Comparison of ENCODE assay signal across 18 cellular contexts in the genomic region with DNA sequence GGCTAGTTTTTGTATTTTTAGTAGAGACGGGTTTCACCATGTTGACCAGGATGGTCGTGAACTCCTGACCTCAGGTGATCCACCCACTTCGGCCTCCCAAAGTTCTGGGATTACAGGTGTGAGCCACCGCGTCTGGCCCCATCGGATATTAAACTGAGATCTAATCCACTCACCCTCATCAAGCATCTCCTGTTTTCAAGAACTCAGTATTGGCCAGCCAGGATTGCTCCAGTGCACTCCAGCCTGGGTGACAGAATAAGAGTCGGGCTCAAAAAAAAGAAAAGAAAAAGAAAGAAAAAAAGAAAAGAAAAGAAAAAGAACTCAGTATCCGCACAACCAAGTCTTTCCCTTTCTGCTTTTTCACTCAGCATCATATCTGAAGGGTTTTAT.
DNase-seq lines count a peak whose midpoint lies in the region; ATAC-seq, FAIRE-seq and TF ChIP-seq lines count a peak whose summit lies in the region.
"Had no signal": no experiment of that assay in that cellular context is flagged by ENCODE, and none has a peak within 500 bp of the region (broad histone marks: within the 10 kb centered on the region; RNA-seq: fewer than 3 reads in every experiment).

No MANE protein-coding gene starts in this region.

- dilution Hi-C loops in keratinocyte (cut with MboI; ENCODE audit: extremely low pct_ligation_motif_present, low sequenced_read_pairs) = no loop called here

- no peak overlapping the region for H3K27ac ChIP-seq in A673 (ENCODE audit: low read depth, low read length, poor library complexity, severe bottlenecking)
- no peak overlapping the region for H3K27ac ChIP-seq in keratinocyte (ENCODE audit: control insufficient read depth, insufficient read depth, low read length)
- no peak overlapping the region for H3K27ac ChIP-seq in adrenal gland
- H3K27ac ChIP-seq: heart left ventricle, RWPE1, testis had no signal

- TF ChIP-seq CTCF in A673 (conservative IDR thresholded peaks at IDR 0.05; ENCODE audit: low read depth, low read length) = no peak
- no peak for TF ChIP-seq CTCF in GM12875 (IDR thresholded peaks at IDR 0.05; ENCODE audit: borderline replicate concordance, insufficient read depth, low read depth, low read length)
- no peak for TF ChIP-seq CTCF in astrocyte of the cerebellum (IDR thresholded peaks at IDR 0.05; ENCODE audit: low read depth, low read length, missing control alignments)
- no peak for TF ChIP-seq CTCF in keratinocyte (optimal IDR thresholded peaks at IDR 0.05 in 1 of 3, IDR thresholded peaks at IDR 0.05 in 1 of 3, conservative IDR thresholded peaks at IDR 0.05 in 1 of 3; ENCODE audit: extremely low read depth in 1 of 3, insufficient read depth in 2 of 3, low read length in 3 of 3)
- TF ChIP-seq CTCF in adrenal gland (IDR thresholded peaks at IDR 0.05) = no peak

- no peak overlapping the region for H3K9ac ChIP-seq in keratinocyte (ENCODE audit: control insufficient read depth, extremely low read depth, insufficient read depth, low read length)

- BruUV-seq in A673 (replicated peaks; lab: Mats Ljungman, UMichigan) = no TSS peak

- no peaks in the 10 kb centered on the region for H3K36me3 ChIP-seq in A673 (ENCODE audit: insufficient read depth, low read length, poor library complexity, severe bottlenecking)
- no peaks in the 10 kb centered on the region for H3K36me3 ChIP-seq in keratinocyte (ENCODE audit: control insufficient read depth in 2 of 2, extremely low read depth in 1 of 2, insufficient read depth in 2 of 2, low read length in 2 of 2)
- H3K36me3 ChIP-seq in adrenal gland (replicated peaks in 1 of 2) = no peaks in the 10 kb centered on the region
- H3K36me3 ChIP-seq: heart left ventricle had no signal

- H3K4me1 ChIP-seq in A673 (ENCODE audit: insufficient read depth, low read length, poor library complexity, severe bottlenecking) = no peaks in the 10 kb centered on the region
- H3K4me1 ChIP-seq in keratinocyte (ENCODE audit: control insufficient read depth, extremely low read depth, insufficient read depth, low read length) = no peaks in the 10 kb centered on the region
- H3K4me1 ChIP-seq in adrenal gland (replicated peaks in 1 of 2) = no peaks in the 10 kb centered on the region
- H3K4me1 ChIP-seq: heart left ventricle, testis had no signal

- no peaks in the 10 kb centered on the region for H3K27me3 ChIP-seq in A673 (replicated peaks; ENCODE audit: insufficient read depth, low read depth, low read length, poor library complexity)
- no peaks in the 10 kb centered on the region for H3K27me3 ChIP-seq in keratinocyte (ENCODE audit: control insufficient read depth, extremely low read depth, insufficient read depth, low read length)
- no peaks in the 10 kb centered on the region for H3K27me3 ChIP-seq in adrenal gland
- H3K27me3 ChIP-seq: heart left ventricle, testis had no signal

- intact Hi-C loops in A673 (cut with micrococcal nuclease; ENCODE audit: unreplicated experiment) = loop anchor here (5.0 kb wide), 1 partner anchor 71 kb away; no protein-coding TSS in a partner anchor
- intact Hi-C loops in adrenal gland (cut with DNase I) = no loop called here

- H3K9me3 ChIP-seq in A673 (ENCODE audit: low read depth, low read length, poor library complexity, severe bottlenecking) (no peaks in the 10 kb centered on the region), keratinocyte (ENCODE audit: control insufficient read depth, low read depth, low read length) (no peaks in the 10 kb centered on the region), adrenal gland (replicated peaks in 1 of 3) (no peaks in the 10 kb centered on the region)
- H3K9me3 ChIP-seq: heart left ventricle, mucosa of descending colon, testis had no signal

- POLR2A ChIA-PET in A673 (lab: Charles Lee; ENCODE audit: low non-redundant PET) = no interaction called here

- H3K9me1 ChIP-seq in keratinocyte (ENCODE audit: control insufficient read depth, extremely low read depth, insufficient read depth, low read length) = no peaks in the 10 kb centered on the region

- peak overlapping the region; percentile 62 for H3K4me2 ChIP-seq in keratinocyte (ENCODE audit: control insufficient read depth, extremely low read depth, insufficient read depth, low read depth, low read length)

- no peak for TF ChIP-seq POLR2A in adrenal gland (IDR thresholded peaks at IDR 0.05)

- no peaks in the 10 kb centered on the region for H3K79me2 ChIP-seq in keratinocyte (ENCODE audit: control insufficient read depth, insufficient read depth, low read length)

- H3K4me3 ChIP-seq in A673 (ENCODE audit: low read depth, low read length, poor library complexity, severe bottlenecking) (peak overlapping the region; percentile 25), GM12875 (ENCODE audit: low read depth, low read length) (peak overlapping the region; percentile 35), astrocyte of the cerebellum (ENCODE audit: low read depth, low read length) (peak overlapping the region; percentile 21), keratinocyte (ENCODE audit: control insufficient read depth in 2 of 3, extremely low read depth in 1 of 3, insufficient read depth in 2 of 3, low read depth in 1 of 3, low read length in 3 of 3) (no peak overlapping the region), adrenal gland (peak overlapping the region in 1 of 4 donors; percentile 48)
- H3K4me3 ChIP-seq: mucosa of descending colon, testis had no signal

- no peak for DNase-seq in A673 (ENCODE audit: low spot score)
- DNase-seq in astrocyte of the cerebellum (ENCODE audit: low read depth) = no peak
- no peak for DNase-seq in keratinocyte (ENCODE audit: low read depth, low spot score)
- no peak for DNase-seq in adrenal gland
- DNase-seq in islet precursor cell = no peak
- DNase-seq in stimulated activated naive CD4-positive, alpha-beta T cell (lab: John Stamatoyannopoulos, UW) = no peak
- DNase-seq: H7; left ventricle myocardium superior; NCI-H1105; NCI-H510A; stimulated activated CD4-positive, alpha-beta T cell treated with anti-CD3 and anti-CD28 coated beads, Interleukin-15, amount 100 ng/mL, for 24 hours had no signal

- CTCF ChIA-PET in A673 (lab: Charles Lee) = no interaction called here

- in situ Hi-C loops in astrocyte of the cerebellum (cut with HindIII; ENCODE audit: low sequenced_read_pairs) = no loop called here

- H4K20me1 ChIP-seq in keratinocyte (ENCODE audit: control insufficient read depth, extremely low read depth, insufficient read depth, low read length) = no peaks in the 10 kb centered on the region

- FAIRE-seq in keratinocyte (lab: Jason Lieb, UNC) = no peak

- no peak for ATAC-seq in HG03045 (IDR thresholded peaks at IDR 0.05; ENCODE audit: unreplicated experiment)
- ATAC-seq: activated naive CD4-positive, alpha-beta T cell treated with anti-CD3 and anti-CD28 coated beads, Interleukin-2, amount 50 U/mL, for 72 hours; left ventricle myocardium superior had no signal

- 76 to 85% (median 80%) methylated on average over 8 of the region's 8 CpGs for WGBS in adrenal gland, 4 donors

- H2AFZ ChIP-seq in keratinocyte (ENCODE audit: control insufficient read depth, low read length) = no peak overlapping the region

Comparison
In these comparisons a context has a peak if more than half of its experiments do, and no peak if none do; other contexts are left out.
1. H3K4me3 ChIP-seq: peak in A673 (single experiment), GM12875 (single experiment) and astrocyte of the cerebellum (single experiment); none in keratinocyte (0 of 3).